In genomic region chr2:187136646-187137045, GRCh38 we compare ENCODE assay signal across 22 cellular contexts.
DNase-seq lines count a peak whose midpoint lies in the region; ATAC-seq, FAIRE-seq and TF ChIP-seq lines count a peak whose summit lies in the region.
"Had no signal": no experiment of that assay in that cellular context is flagged by ENCODE, and none has a peak within 500 bp of the region (broad histone marks: within the 10 kb centered on the region; RNA-seq: fewer than 3 reads in every experiment).

No MANE protein-coding gene starts in this region.

- H3K36me3 ChIP-seq in gastroesophageal sphincter, result no peaks in the 10 kb centered on the region
- H3K36me3 ChIP-seq: BLaER1 treated with 17β-estradiol and CSF1 and Interleukin-3, amounts not matched to agents 10 nM and 100 nM had no signal

- WGBS in gastroesophageal sphincter (ENCODE audit: low coverage in 1 of 2), 2 donors, result 79 to 82% methylated on average over 3 of the region's 3 CpGs

- TF ChIP-seq EP300 in gastroesophageal sphincter (IDR thresholded peaks at IDR 0.05), result no peak

- no peak overlapping the region for H3K27ac ChIP-seq in gastroesophageal sphincter
- H3K27ac ChIP-seq: A549; BLaER1 treated with 17β-estradiol and CSF1 and Interleukin-3, amounts not matched to agents 10 nM and 100 nM; HL-60; KMS-11; PC-9 had no signal

- peaks cover 0 to 6% (median 0%) of the 10 kb centered on the region in 3 donors for H3K9me3 ChIP-seq in gastroesophageal sphincter
- H3K9me3 ChIP-seq: A549; BLaER1 treated with 17β-estradiol and CSF1 and Interleukin-3, amounts not matched to agents 10 nM and 100 nM had no signal

- peak; percentile 9 for DNase-seq in UCSD-AML1 (lab: John Stamatoyannopoulos, UW; ENCODE audit: unreplicated experiment)
- DNase-seq in cardiac fibroblast (ENCODE audit: low read depth in 2 of 2), result peak; percentile 25 to 56
- DNase-seq in lung microvascular endothelial cell (ENCODE audit: low read depth in 2 of 2), result peak; percentile 88 to 97
- DNase-seq in NCI-H2081 (lab: John Stamatoyannopoulos, UW), result no peak
- no peak for DNase-seq in stimulated activated CD4-positive, alpha-beta T cell treated with anti-CD3 and anti-CD28 coated beads, Interleukin-4, amount 100 ng/mL, for 4 hours
- DNase-seq in GM19239 (ENCODE audit: insufficient read length, low spot score), result no peak
- DNase-seq: AML-193; CD4-positive, alpha-beta T cell; MM.1S; NCI-H2029; NCI-H2227 treated with DMSO at 0.1 percent for 48 hours; NCI-H526 treated with DMSO at 0.1 percent for 48 hours; PC-9; SHP77 treated with DMSO at 0.1 percent for 48 hours had no signal

- H3K4me1 ChIP-seq in gastroesophageal sphincter, result no peaks in the 10 kb centered on the region
- H3K4me1 ChIP-seq: A549; BLaER1 treated with 17β-estradiol and CSF1 and Interleukin-3, amounts not matched to agents 10 nM and 100 nM had no signal

- no peaks in the 10 kb centered on the region for H3K27me3 ChIP-seq in gastroesophageal sphincter
- H3K27me3 ChIP-seq: BLaER1 treated with 17β-estradiol and CSF1 and Interleukin-3, amounts not matched to agents 10 nM and 100 nM had no signal

- H3K4me3 ChIP-seq in cardiac fibroblast (replicated peaks in 1 of 2; ENCODE audit: low read depth in 2 of 2, low read length in 2 of 2) (no peak overlapping the region), gastroesophageal sphincter (no peak overlapping the region)
- H3K4me3 ChIP-seq: A549; BLaER1 treated with 17β-estradiol and CSF1 and Interleukin-3, amounts not matched to agents 10 nM and 100 nM; GM12878; PC-9 had no signal

- no peak for TF ChIP-seq POLR2A in gastroesophageal sphincter (IDR thresholded peaks at IDR 0.05)

- no peak for TF ChIP-seq CTCF in cardiac fibroblast (IDR thresholded peaks at IDR 0.05; ENCODE audit: low read depth, low read length)
- no peak for TF ChIP-seq CTCF in gastroesophageal sphincter (IDR thresholded peaks at IDR 0.05)

- FAIRE-seq in GM19239 (lab: Jason Lieb, UNC), result no peak
- FAIRE-seq: A549, D721Med, GM12878 had no signal

- ATAC-seq in gastroesophageal sphincter, result peak; percentile 51
- ATAC-seq: A549, GM12878, HCT116 had no signal

Comparison
In these comparisons a context has a peak if more than half of its experiments do, and no peak if none do; other contexts are left out.
1. DNase-seq: peak in UCSD-AML1 (single experiment), cardiac fibroblast (2 of 2) and lung microvascular endothelial cell (2 of 2); none in NCI-H2081 (0 of 2), stimulated activated CD4-positive, alpha-beta T cell treated with anti-CD3 and anti-CD28 coated beads, Interleukin-4, amount 100 ng/mL, for 4 hours (0 of 2) and GM19239 (single experiment).